ENCODE assay signal across 8 cellular contexts in the genomic region with DNA sequence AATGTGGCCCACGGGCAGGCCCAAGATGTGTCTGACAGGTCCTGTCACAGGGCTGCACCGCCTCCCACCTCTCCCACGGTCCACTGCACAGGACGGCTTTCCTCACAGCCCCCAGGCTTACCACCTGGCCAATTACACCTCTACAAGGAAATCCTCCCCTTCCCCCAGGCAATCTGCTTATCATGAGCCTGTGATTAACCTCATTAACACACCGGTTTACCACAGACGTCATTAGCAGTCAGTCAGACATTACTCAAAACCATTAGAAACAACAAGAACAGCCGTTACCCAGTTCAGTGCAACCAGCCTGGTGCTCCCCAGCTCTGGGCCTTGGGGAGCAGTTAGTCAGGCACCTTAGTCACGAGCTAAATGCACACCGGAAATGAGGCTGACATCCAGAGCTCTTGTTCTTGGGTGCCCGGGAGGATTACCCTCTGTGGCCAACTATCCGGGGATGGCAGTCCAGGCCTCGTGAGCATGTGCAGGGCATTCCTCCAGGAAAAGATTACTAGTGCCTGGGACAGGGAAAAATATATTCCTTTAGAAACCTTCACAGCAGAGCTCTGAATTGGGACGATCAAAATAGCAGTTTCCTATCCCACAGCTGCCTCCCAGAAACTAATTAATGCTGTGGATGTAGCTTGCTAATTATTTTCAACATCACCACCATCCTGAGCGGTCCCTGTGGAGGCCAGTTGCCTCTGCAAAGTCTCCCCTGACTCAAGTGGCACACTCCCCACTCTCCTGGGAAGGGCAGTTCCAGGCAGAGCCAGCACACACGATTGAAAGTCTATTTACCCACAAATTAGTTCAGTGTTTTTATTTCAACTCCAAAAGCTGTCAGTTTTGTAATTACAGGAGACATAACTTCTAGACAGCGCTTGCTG. TPM values are rescaled to one million over a fixed set of nuclear protein-coding genes. Genes with fewer than 3 reads are reported as not detected.
A peak's percentile ranks its signal among the peaks of the same experiment; 100 is the strongest.
DNase-seq lines count a peak whose midpoint lies in the region; ATAC-seq, FAIRE-seq and TF ChIP-seq lines count a peak whose summit lies in the region.
"Had no signal": no experiment of that assay in that cellular context is flagged by ENCODE, and none has a peak within 500 bp of the region (broad histone marks: within the 10 kb centered on the region; RNA-seq: fewer than 3 reads in every experiment).

No MANE protein-coding gene starts in this region.

- no peaks in the 10 kb centered on the region for H3K4me1 ChIP-seq in GM23338 (ENCODE audit: insufficient read depth)

- DNase-seq in H54 (ENCODE audit: insufficient read length, low spot score) (peak; percentile 54), NCI-H2081 treated with DMSO at 0.1 percent for 48 hours (lab: John Stamatoyannopoulos, UW) (peak; percentile 16), retinal pigment epithelial cell (ENCODE audit: low read depth) (peak; percentile 100), GM23338 (ENCODE audit: low spot score) (no peak)
- peak in 1 of 2 donors; percentile 73 for DNase-seq in central memory CD8-positive, alpha-beta T cell (ENCODE audit: low spot score in 2 of 2)
- DNase-seq: foreskin fibroblast had no signal

- H3K4me3 ChIP-seq in retinal pigment epithelial cell (ENCODE audit: low read length): no peak overlapping the region
- H3K4me3 ChIP-seq in GM23338: no peak overlapping the region

- no peak for TF ChIP-seq CTCF in retinal pigment epithelial cell (conservative IDR thresholded peaks at IDR 0.05; ENCODE audit: low read depth, low read length)
- TF ChIP-seq CTCF in GM23338 (conservative IDR thresholded peaks at IDR 0.05; ENCODE audit: low read depth in 2 of 2): no peak

- H3K9me3 Mint-ChIP-seq in central memory CD8-positive, alpha-beta T cell: no peaks in the 10 kb centered on the region
- no peaks in the 10 kb centered on the region for H3K9me3 Mint-ChIP-seq in GM23338

- no peaks in the 10 kb centered on the region for H3F3A ChIP-seq in GM23338 (replicated peaks; ENCODE audit: low read depth)

- H3K27ac Mint-ChIP-seq in central memory CD8-positive, alpha-beta T cell (ENCODE audit: low read depth): peak overlapping the region; percentile 67
- no peak overlapping the region for H3K27ac Mint-ChIP-seq in GM23338

- no peak for TF ChIP-seq POLR2A in H54 (IDR thresholded peaks at IDR 0.05; ENCODE audit: low read depth, low read length)

- peaks cover 39% of the 10 kb centered on the region for H3K36me3 Mint-ChIP-seq in central memory CD8-positive, alpha-beta T cell (ENCODE audit: insufficient read depth)
- H3K36me3 Mint-ChIP-seq in GM23338 (ENCODE audit: low read depth): no peaks in the 10 kb centered on the region

- H3K9me2 ChIP-seq in GM23338 (ENCODE audit: insufficient read depth): no peaks in the 10 kb centered on the region

- H3K27me3 ChIP-seq in GM23338 (ENCODE audit: insufficient read depth): no peaks in the 10 kb centered on the region

- H3K79me2 ChIP-seq in GM23338 (replicated peaks; ENCODE audit: insufficient read depth): no peaks in the 10 kb centered on the region

- H2AFZ ChIP-seq in GM23338: no peak overlapping the region

- no peak overlapping the region for H3K4me2 ChIP-seq in GM23338

- H3K4me3 Mint-ChIP-seq in central memory CD8-positive, alpha-beta T cell: peak overlapping the region; percentile 7
- no peak overlapping the region for H3K4me3 Mint-ChIP-seq in GM23338

- no peaks in the 10 kb centered on the region for H3K36me3 ChIP-seq in GM23338 (ENCODE audit: insufficient read depth)

- peak; percentile 95 for FAIRE-seq in H54 (lab: Jason Lieb, UNC)

- H3K27me3 Mint-ChIP-seq in central memory CD8-positive, alpha-beta T cell: no peaks in the 10 kb centered on the region
- no peaks in the 10 kb centered on the region for H3K27me3 Mint-ChIP-seq in GM23338 (ENCODE audit: insufficient read depth, low read depth, poor library complexity)

- H3K27ac ChIP-seq in GM23338 (ENCODE audit: low read depth): no peak overlapping the region

- peaks cover 32% of the 10 kb centered on the region for H3K4me1 Mint-ChIP-seq in central memory CD8-positive, alpha-beta T cell
- peaks cover 9% of the 10 kb centered on the region; the same call in 2 of the 3 replicates for H3K4me1 Mint-ChIP-seq in GM23338

- peak; percentile 97 for ATAC-seq in central memory CD8-positive, alpha-beta T cell (replicated peaks; ENCODE audit: extremely low read depth, poor library complexity, severe bottlenecking)
- ATAC-seq in HG02981 (IDR thresholded peaks at IDR 0.05; ENCODE audit: unreplicated experiment) (no peak), GM19023 (IDR thresholded peaks at IDR 0.05; ENCODE audit: unreplicated experiment) (no peak), GM23338 (no peak)

- no peaks in the 10 kb centered on the region for H4K20me1 ChIP-seq in GM23338 (replicated peaks; ENCODE audit: insufficient read depth)

TF ChIP-seq in GM23338, 12 proteins besides CTCF, POLR2A, EP300 and RAD21 (continues in another document):
- TF ChIP-seq, protein P1, sequence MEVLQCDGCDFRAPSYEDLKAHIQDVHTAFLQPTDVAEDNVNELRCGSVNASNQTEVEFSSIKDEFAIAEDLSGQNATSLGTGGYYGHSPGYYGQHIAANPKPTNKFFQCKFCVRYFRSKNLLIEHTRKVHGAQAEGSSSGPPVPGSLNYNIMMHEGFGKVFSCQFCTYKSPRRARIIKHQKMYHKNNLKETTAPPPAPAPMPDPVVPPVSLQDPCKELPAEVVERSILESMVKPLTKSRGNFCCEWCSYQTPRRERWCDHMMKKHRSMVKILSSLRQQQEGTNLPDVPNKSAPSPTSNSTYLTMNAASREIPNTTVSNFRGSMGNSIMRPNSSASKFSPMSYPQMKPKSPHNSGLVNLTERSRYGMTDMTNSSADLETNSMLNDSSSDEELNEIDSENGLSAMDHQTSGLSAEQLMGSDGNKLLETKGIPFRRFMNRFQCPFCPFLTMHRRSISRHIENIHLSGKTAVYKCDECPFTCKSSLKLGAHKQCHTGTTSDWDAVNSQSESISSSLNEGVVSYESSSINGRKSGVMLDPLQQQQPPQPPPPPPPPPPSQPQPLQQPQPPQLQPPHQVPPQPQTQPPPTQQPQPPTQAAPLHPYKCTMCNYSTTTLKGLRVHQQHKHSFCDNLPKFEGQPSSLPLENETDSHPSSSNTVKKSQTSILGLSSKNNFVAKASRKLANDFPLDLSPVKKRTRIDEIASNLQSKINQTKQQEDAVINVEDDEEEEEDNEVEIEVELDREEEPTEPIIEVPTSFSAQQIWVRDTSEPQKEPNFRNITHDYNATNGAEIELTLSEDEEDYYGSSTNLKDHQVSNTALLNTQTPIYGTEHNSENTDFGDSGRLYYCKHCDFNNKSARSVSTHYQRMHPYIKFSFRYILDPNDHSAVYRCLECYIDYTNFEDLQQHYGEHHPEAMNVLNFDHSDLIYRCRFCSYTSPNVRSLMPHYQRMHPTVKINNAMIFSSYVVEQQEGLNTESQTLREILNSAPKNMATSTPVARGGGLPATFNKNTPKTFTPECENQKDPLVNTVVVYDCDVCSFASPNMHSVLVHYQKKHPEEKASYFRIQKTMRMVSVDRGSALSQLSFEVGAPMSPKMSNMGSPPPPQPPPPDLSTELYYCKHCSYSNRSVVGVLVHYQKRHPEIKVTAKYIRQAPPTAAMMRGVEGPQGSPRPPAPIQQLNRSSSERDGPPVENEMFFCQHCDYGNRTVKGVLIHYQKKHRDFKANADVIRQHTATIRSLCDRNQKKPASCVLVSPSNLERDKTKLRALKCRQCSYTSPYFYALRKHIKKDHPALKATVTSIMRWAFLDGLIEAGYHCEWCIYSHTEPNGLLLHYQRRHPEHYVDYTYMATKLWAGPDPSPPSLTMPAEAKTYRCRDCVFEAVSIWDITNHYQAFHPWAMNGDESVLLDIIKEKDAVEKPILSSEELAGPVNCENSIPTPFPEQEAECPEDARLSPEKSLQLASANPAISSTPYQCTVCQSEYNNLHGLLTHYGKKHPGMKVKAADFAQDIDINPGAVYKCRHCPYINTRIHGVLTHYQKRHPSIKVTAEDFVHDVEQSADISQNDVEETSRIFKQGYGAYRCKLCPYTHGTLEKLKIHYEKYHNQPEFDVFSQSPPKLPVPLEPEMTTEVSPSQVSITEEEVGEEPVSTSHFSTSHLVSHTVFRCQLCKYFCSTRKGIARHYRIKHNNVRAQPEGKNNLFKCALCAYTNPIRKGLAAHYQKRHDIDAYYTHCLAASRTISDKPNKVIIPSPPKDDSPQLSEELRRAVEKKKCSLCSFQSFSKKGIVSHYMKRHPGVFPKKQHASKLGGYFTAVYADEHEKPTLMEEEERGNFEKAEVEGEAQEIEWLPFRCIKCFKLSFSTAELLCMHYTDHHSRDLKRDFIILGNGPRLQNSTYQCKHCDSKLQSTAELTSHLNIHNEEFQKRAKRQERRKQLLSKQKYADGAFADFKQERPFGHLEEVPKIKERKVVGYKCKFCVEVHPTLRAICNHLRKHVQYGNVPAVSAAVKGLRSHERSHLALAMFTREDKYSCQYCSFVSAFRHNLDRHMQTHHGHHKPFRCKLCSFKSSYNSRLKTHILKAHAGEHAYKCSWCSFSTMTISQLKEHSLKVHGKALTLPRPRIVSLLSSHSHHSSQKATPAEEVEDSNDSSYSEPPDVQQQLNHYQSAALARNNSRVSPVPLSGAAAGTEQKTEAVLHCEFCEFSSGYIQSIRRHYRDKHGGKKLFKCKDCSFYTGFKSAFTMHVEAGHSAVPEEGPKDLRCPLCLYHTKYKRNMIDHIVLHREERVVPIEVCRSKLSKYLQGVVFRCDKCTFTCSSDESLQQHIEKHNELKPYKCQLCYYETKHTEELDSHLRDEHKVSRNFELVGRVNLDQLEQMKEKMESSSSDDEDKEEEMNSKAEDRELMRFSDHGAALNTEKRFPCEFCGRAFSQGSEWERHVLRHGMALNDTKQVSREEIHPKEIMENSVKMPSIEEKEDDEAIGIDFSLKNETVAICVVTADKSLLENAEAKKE (CRISPR knock-in tag; IDR thresholded peaks at IDR 0.05): no peak
- TF ChIP-seq EZH2phosphoT487 (IDR thresholded peaks at IDR 0.05; ENCODE audit: unreplicated experiment): no peak

RNA-seq across cellular contexts. Expression of a gene that starts 38.1 kb away (rescaled TPM):
- total RNA-seq in GM23338 (2014; rRNA removed; shearing (Covaris generic)): 2.0 and 3.2 TPM in 2 replicates
- 0.68 and 0.87 TPM in 2 replicates for polyA plus RNA-seq in GM23338 (2016; fragmentation: Nextera tagmentation; extraction: Ambion mirVana)
